12 cellular contexts compared by ENCODE assay signal in the genomic region with DNA sequence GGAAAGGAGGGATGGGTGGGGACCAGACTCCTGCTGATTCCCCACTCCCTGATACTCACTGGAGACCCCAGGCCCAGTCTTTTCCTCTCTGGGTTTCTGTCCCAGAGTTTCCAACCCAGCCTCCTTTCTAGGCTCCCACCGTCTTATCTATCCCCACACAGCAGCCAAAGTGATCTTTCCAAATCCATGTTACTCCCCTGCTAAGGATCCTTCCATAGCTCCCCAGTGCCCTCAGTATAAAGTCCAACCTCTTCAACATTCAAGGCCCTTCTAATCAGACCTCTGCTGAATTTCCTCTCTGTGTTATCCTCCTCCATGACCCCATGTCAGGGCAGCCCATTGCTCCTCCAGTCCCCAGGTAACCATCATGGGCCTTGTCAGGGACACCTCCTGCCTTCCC. TPM values are rescaled to one million over a fixed set of nuclear protein-coding genes. Genes with fewer than 3 reads are reported as not detected.
DNase-seq lines count a peak whose midpoint lies in the region; ATAC-seq, FAIRE-seq and TF ChIP-seq lines count a peak whose summit lies in the region.
"Had no signal": no experiment of that assay in that cellular context is flagged by ENCODE, and none has a peak within 500 bp of the region (broad histone marks: within the 10 kb centered on the region; RNA-seq: fewer than 3 reads in every experiment).

No MANE protein-coding gene starts in this region.

- H4K8ac ChIP-seq in H9 (replicated peaks; ENCODE audit: insufficient read length, low read depth, low read length): no peak overlapping the region

- POLR2A ChIA-PET in CD4-positive, alpha-beta T cell (lab: Charles Lee): interaction anchor here (0.9 to 9.7 kb wide), 7 partner anchors 9 to 151 kb away, joined by 3 to 106 read pairs (median 4); a partner anchor contains a TSS
- POLR2A ChIA-PET in K562 (lab: Yijun Ruan, JAX): interaction anchor here (0.6 to 2.0 kb wide), 4 partner anchors 9 to 76 kb away, joined by 3 to 10 read pairs (median 3); a partner anchor contains a TSS

- H3K27ac ChIP-seq in CD4-positive, alpha-beta T cell (ENCODE audit: low read depth, low read length): peak overlapping the region; percentile 68
- H3K27ac ChIP-seq in H9 (ENCODE audit: insufficient read length, low read depth, low read length) (no peak overlapping the region), K562 (ENCODE audit: extremely low read depth, low read depth, low read length) (no peak overlapping the region), neutrophil (peak overlapping the region; percentile 98), gastroesophageal sphincter (peak overlapping the region in 2 of 4 donors; percentile 24 to 89)
- H3K27ac ChIP-seq: SJCRH30 had no signal

- no peaks in the 10 kb centered on the region for H3K27me3 ChIP-seq in CD4-positive, alpha-beta T cell (ENCODE audit: control insufficient read depth, insufficient read depth, low read length)
- H3K27me3 ChIP-seq in H9 (ENCODE audit: insufficient read depth, low read length): peaks cover 10% of the 10 kb centered on the region; the same call in 1 of the 2 replicates
- no peaks in the 10 kb centered on the region for H3K27me3 ChIP-seq in K562 (ENCODE audit: control insufficient read depth in 2 of 2, insufficient read depth in 2 of 2, low read length in 2 of 2)
- H3K27me3 ChIP-seq in neutrophil: no peaks in the 10 kb centered on the region
- no peaks in the 10 kb centered on the region for H3K27me3 ChIP-seq in gastroesophageal sphincter
- H3K27me3 ChIP-seq: SJCRH30 had no signal

- no peak overlapping the region for H2BK12ac ChIP-seq in H9 (ENCODE audit: insufficient read length, low read depth, low read length)

- no TSS peak for BruUV-seq in K562 (replicated peaks; lab: Mats Ljungman, UMichigan)

- H3T11ph ChIP-seq in H9 (ENCODE audit: low read length): no peak overlapping the region

- TF ChIP-seq EP300 in K562 (IDR thresholded peaks at IDR 0.05; ENCODE audit: low read length): no peak
- no peak for TF ChIP-seq EP300 in gastroesophageal sphincter (IDR thresholded peaks at IDR 0.05)

- no peaks in the 10 kb centered on the region for H3K9me3 ChIP-seq in CD4-positive, alpha-beta T cell (ENCODE audit: control insufficient read depth, low read length)
- H3K9me3 ChIP-seq in H9 (ENCODE audit: control insufficient read depth, low read depth, low read length) (no peaks in the 10 kb centered on the region), K562 (replicated peaks; ENCODE audit: control insufficient read depth, insufficient read depth, low read depth, low read length) (no peaks in the 10 kb centered on the region), neutrophil (no peaks in the 10 kb centered on the region), gastroesophageal sphincter (no peaks in the 10 kb centered on the region)
- H3K9me3 ChIP-seq: SJCRH30 had no signal

- no peak overlapping the region for H4K91ac ChIP-seq in H9 (ENCODE audit: insufficient read length, low read depth, low read length)

- H2AFZ ChIP-seq in H9 (ENCODE audit: low read length): no peak overlapping the region
- H2AFZ ChIP-seq in K562 (ENCODE audit: low read depth, low read length): no peak overlapping the region

- no peak overlapping the region for H2AK5ac ChIP-seq in H9 (ENCODE audit: insufficient read length, low read length)

- H4K20me1 ChIP-seq in H9 (ENCODE audit: control insufficient read depth, insufficient read depth, insufficient read length) (no peaks in the 10 kb centered on the region), K562 (replicated peaks; ENCODE audit: control insufficient read depth, insufficient read depth, low read length) (peaks cover 9% of the 10 kb centered on the region)

- no peak overlapping the region for H2BK5ac ChIP-seq in H9 (ENCODE audit: insufficient read length, low read length)

- H3K4me2 ChIP-seq in H9 (ENCODE audit: insufficient read depth, insufficient read length, low read length) (no peak overlapping the region), K562 (ENCODE audit: insufficient read depth, low read length) (no peak overlapping the region)

- no peaks in the 10 kb centered on the region; the same call in 1 of the 2 replicates for H3K4me1 ChIP-seq in H9 (ENCODE audit: insufficient read depth, low read length)
- peaks cover 6 to 45% of the 10 kb centered on the region in 2 experiments for H3K4me1 ChIP-seq in K562 (replicated peaks in 1 of 2; ENCODE audit: control insufficient read depth in 2 of 2, insufficient read depth in 2 of 2, low read length in 2 of 2)
- peaks cover 58 to 65% of the 10 kb centered on the region in 2 experiments for H3K4me1 ChIP-seq in neutrophil (ENCODE audit: control insufficient read depth in 1 of 2, insufficient read depth in 1 of 2, low read depth in 1 of 2, low read length in 1 of 2)
- H3K4me1 ChIP-seq in gastroesophageal sphincter: peaks cover 0 to 51% (median 6%) of the 10 kb centered on the region in 3 donors
- H3K4me1 ChIP-seq: SJCRH30 had no signal

- CTCF ChIA-PET in CD4-positive, alpha-beta T cell (lab: Charles Lee): interaction anchor here (0.7 to 4.2 kb wide), 4 partner anchors 27 to 151 kb away, joined by 3 to 30 read pairs (median 4); no protein-coding TSS in a partner anchor
- CTCF ChIA-PET in K562 (lab: Yijun Ruan, JAX; ENCODE audit: low intra/inter-chr PET ratio): no interaction called here

- H3K27ac Mint-ChIP-seq in CD4-positive, alpha-beta T cell: peak overlapping the region; percentile 93
- no peak overlapping the region for H3K27ac Mint-ChIP-seq in H9

- no peak overlapping the region for H3K14ac ChIP-seq in H9 (ENCODE audit: insufficient read depth, low read length)

- H2BK20ac ChIP-seq in H9 (ENCODE audit: low read depth, low read length, poor library complexity, severe bottlenecking): no peak overlapping the region

- DNase-seq in CD4-positive, alpha-beta T cell: no peak
- DNase-seq in H9 (no peak), K562 (ENCODE audit: extremely low read depth in 1 of 4, low spot score in 3 of 4) (no peak), NCI-H510A (lab: John Stamatoyannopoulos, UW) (no peak), HK-2 (ENCODE audit: unreplicated experiment) (no peak)
- DNase-seq: SJCRH30, substantia nigra had no signal

- H4K5ac ChIP-seq in H9 (ENCODE audit: insufficient read length, low read depth, low read length): no peak overlapping the region

- H3K56ac ChIP-seq in H9 (ENCODE audit: insufficient read length, low read depth, low read length): no peak overlapping the region

- H3K23me2 ChIP-seq in H9 (ENCODE audit: insufficient read length, low read depth, low read length, poor library complexity, severe bottlenecking): peaks cover 26% of the 10 kb centered on the region

- no peaks in the 10 kb centered on the region for H3K9me3 Mint-ChIP-seq in CD4-positive, alpha-beta T cell
- no peaks in the 10 kb centered on the region; a peak in 1 of 5 replicates for H3K9me3 Mint-ChIP-seq in H9

- H3K27me3 Mint-ChIP-seq in CD4-positive, alpha-beta T cell: no peaks in the 10 kb centered on the region
- peaks cover 38% of the 10 kb centered on the region for H3K27me3 Mint-ChIP-seq in H9 (ENCODE audit: low read depth)

- no peaks in the 10 kb centered on the region for H3K9me1 ChIP-seq in K562 (ENCODE audit: control insufficient read depth, insufficient read depth, low read length)

- no peak overlapping the region for H3K23ac ChIP-seq in H9 (ENCODE audit: insufficient read length, low read depth, low read length)

- no CpG with 5 or more reads among the region's 1 CpG for WGBS in H9 (ENCODE audit: extremely low coverage, insufficient read length, low lambda C conversion rate)
- 64% methylated on average over 1 of the region's 1 CpG for WGBS in K562 (ENCODE audit: insufficient coverage, low coverage, missing lambda C conversion rate)
- 90 to 100% methylated on average over 1 of the region's 1 CpG for WGBS in gastroesophageal sphincter (ENCODE audit: low coverage in 1 of 2), 2 donors

- H3K79me1 ChIP-seq in H9 (ENCODE audit: insufficient read depth, low read depth, low read length, poor library complexity, severe bottlenecking): no peaks in the 10 kb centered on the region

- intact Hi-C loops in CD4-positive, alpha-beta T cell (cut with DNase I, micrococcal nuclease): loop anchor here in 1 of 2 experiments (10.0 kb wide), 1 partner anchor 1390 kb away; no protein-coding TSS in a partner anchor
- intact Hi-C loops in K562 (cut with micrococcal nuclease): no loop called here

- H2BK120ac ChIP-seq in H9 (ENCODE audit: low read depth, low read length, poor library complexity, severe bottlenecking): no peak overlapping the region

- peaks cover 35% of the 10 kb centered on the region for H3K36me3 Mint-ChIP-seq in CD4-positive, alpha-beta T cell (ENCODE audit: low read depth)
- H3K36me3 Mint-ChIP-seq in H9 (ENCODE audit: insufficient read depth in 1 of 3, low read depth in 3 of 3): peaks cover 0 to 10% (median 2%) of the 10 kb centered on the region in 3 experiments; a peak in 4 of 7 replicates

- no peak overlapping the region for H3K4ac ChIP-seq in H9 (ENCODE audit: low read depth, low read length)

- H3K18ac ChIP-seq in H9 (ENCODE audit: insufficient read length, low read depth, low read length): no peak overlapping the region

- H3K9ac ChIP-seq in H9 (ENCODE audit: extremely low read depth, insufficient read length, low read length) (no peak overlapping the region), K562 (ENCODE audit: insufficient read depth in 1 of 2, low read depth in 2 of 2, low read length in 2 of 2) (no peak overlapping the region; a peak in 1 of 4 replicates)

- H3K79me2 ChIP-seq in H9 (ENCODE audit: insufficient read depth, low read length): no peaks in the 10 kb centered on the region
- H3K79me2 ChIP-seq in K562 (ENCODE audit: control insufficient read depth, insufficient read depth, low read length): peaks cover 44% of the 10 kb centered on the region

- TF ChIP-seq POLR2A in K562 (conservative IDR thresholded peaks at IDR 0.05) (no peak), gastroesophageal sphincter (IDR thresholded peaks at IDR 0.05) (no peak)

- H3K36me3 ChIP-seq in K562 (ENCODE audit: control insufficient read depth, insufficient read depth, low read length): peaks cover 14% of the 10 kb centered on the region
- H3K36me3 ChIP-seq in neutrophil: peaks cover 19% of the 10 kb centered on the region
- H3K36me3 ChIP-seq in gastroesophageal sphincter: no peaks in the 10 kb centered on the region
- H3K36me3 ChIP-seq: SJCRH30 had no signal

- in situ Hi-C loops in K562 (cut with MboI): no loop called here

- no peak overlapping the region for H2BK15ac ChIP-seq in H9 (ENCODE audit: low read depth, low read length)

- no peak for TF ChIP-seq CTCF in CD4-positive, alpha-beta T cell (IDR thresholded peaks at IDR 0.05)
- TF ChIP-seq CTCF in H9 (conservative IDR thresholded peaks at IDR 0.05) (no peak), K562 (IDR thresholded peaks at IDR 0.05 in 2 of 3, conservative IDR thresholded peaks at IDR 0.05 in 1 of 3; ENCODE audit: insufficient read depth in 2 of 3, low read depth in 1 of 3, low read length in 3 of 3) (no peak), neutrophil (IDR thresholded peaks at IDR 0.05) (no peak), gastroesophageal sphincter (IDR thresholded peaks at IDR 0.05) (no peak)

- H3K4me3 ChIP-seq in K562: no peak overlapping the region
- H3K4me3 ChIP-seq in neutrophil (ENCODE audit: low read depth in 1 of 2, low read length in 1 of 2): peak overlapping the region in 1 of 2 experiments; percentile 98
- H3K4me3 ChIP-seq in gastroesophageal sphincter: no peak overlapping the region

- TF ChIP-seq RAD21 in K562 (CRISPR knock-in tag; conservative IDR thresholded peaks at IDR 0.05 in 1 of 2, IDR thresholded peaks at IDR 0.05 in 1 of 2): no peak

- H3K4me1 Mint-ChIP-seq in CD4-positive, alpha-beta T cell (ENCODE audit: low read depth): peaks cover 78% of the 10 kb centered on the region
- peaks cover 21 to 22% of the 10 kb centered on the region in 2 experiments for H3K4me1 Mint-ChIP-seq in H9

- H3K4me3 Mint-ChIP-seq in CD4-positive, alpha-beta T cell: peak overlapping the region; percentile 78
- peak overlapping the region; percentile 1 to 16; a peak in 3 of 5 replicates for H3K4me3 Mint-ChIP-seq in H9

- no peak for FAIRE-seq in K562 (lab: Jason Lieb, UNC)
- FAIRE-seq: bronchial epithelial cell, endometrium had no signal

- ATAC-seq in CD4-positive, alpha-beta T cell (ENCODE audit: poor library complexity): no peak
- ATAC-seq in K562: no peak
- ATAC-seq in gastroesophageal sphincter: no peak

RNA-seq across cellular contexts. Expression of a gene that starts 1.3 kb away (rescaled TPM):
- 100 to 1,000 TPM; 406 to 416 TPM for total RNA-seq in CD4-positive, alpha-beta T cell
- 30.1 and 31.3 TPM in 2 replicates for total RNA-seq in H9 (2021)
- total RNA-seq in K562 (2011; cell fraction: chromatin; rRNA removed; ENCODE audit: low replicate concordance): 64.3 and 157 TPM in 2 replicates
- 136 and 144 TPM in 2 replicates for total RNA-seq in K562 (2011; cell fraction: nucleolus; rRNA removed)
- 124 and 158 TPM in 2 replicates for total RNA-seq in K562 (2011; cell fraction: nucleoplasm; rRNA removed)
- total RNA-seq in K562 (2014; rRNA removed): 18.6 and 25.8 TPM in 2 replicates
- total RNA-seq in K562 (2014; rRNA removed; fragmentation: Illumina TruSeq; extraction: Trizol): 10.4 and 12.3 TPM in 2 replicates
- total RNA-seq in K562 (2015; rRNA removed; fragmentation: Illumina TruSeq; extraction: Trizol): 14.7 and 17.2 TPM in 2 replicates
- 131 and 159 TPM in 2 replicates for total RNA-seq in K562 (2021)
- 11.8 and 13.4 TPM in 2 replicates for polyA plus RNA-seq in K562 (2011; rRNA removed)
- polyA plus RNA-seq in K562 (2011; cell fraction: cytosol; rRNA removed): 15.8 and 29.1 TPM in 2 replicates
- polyA plus RNA-seq in K562 (2011; cell fraction: nucleus; rRNA removed): 32.7 and 67.7 TPM in 2 replicates
- 114 and 117 TPM in 2 replicates for polyA plus RNA-seq in K562 (2012)
- polyA plus RNA-seq in K562 (2014; fragmentation: Illumina TruSeq; extraction: Trizol): 45.7 and 64.4 TPM in 2 replicates
- polyA plus RNA-seq in K562 (2014; fragmentation: Nextera tagmentation; extraction: Ambion mirVana): under 1 TPM; 0.24 to 0.77 TPM
- 35.2 and 37.8 TPM in 2 replicates for polyA plus RNA-seq in K562 (2014; rRNA removed)
- polyA minus RNA-seq in K562 (2011; rRNA and poly(A)+ RNA removed): 8.5 and 9.4 TPM in 2 replicates
- polyA minus RNA-seq in K562 (2011; cell fraction: cytosol; rRNA and poly(A)+ RNA removed): 77.3 and 101 TPM in 2 replicates
- 19.0 and 20.9 TPM in 2 replicates for polyA minus RNA-seq in K562 (2011; cell fraction: nucleus; rRNA and poly(A)+ RNA removed)
- total RNA-seq in gastroesophageal sphincter: 10 to 100 TPM; 12.9 to 39.3 (median 22.1) TPM
- polyA plus RNA-seq: neural cell had no signal

RNA-seq across cellular contexts. Expression of a gene that starts 8.9 kb away (rescaled TPM):
- total RNA-seq in CD4-positive, alpha-beta T cell: 10 to 100 TPM; 21.1 to 26.8 TPM
- total RNA-seq in H9 (2021): 4.8 and 5.2 TPM in 2 replicates
- 2.5 and 4.1 TPM in 2 replicates for total RNA-seq in K562 (2011; cell fraction: chromatin; rRNA removed; ENCODE audit: low replicate concordance)
- total RNA-seq in K562 (2011; cell fraction: nucleolus; rRNA removed): 2.6 and 4.3 TPM in 2 replicates
- 2.5 and 2.7 TPM in 2 replicates for total RNA-seq in K562 (2011; cell fraction: nucleoplasm; rRNA removed)
- 3.5 and 6.7 TPM in 2 replicates for total RNA-seq in K562 (2014; rRNA removed)
- 0.54 and 1.6 TPM in 2 replicates for total RNA-seq in K562 (2014; rRNA removed; fragmentation: Illumina TruSeq; extraction: Trizol)
- total RNA-seq in K562 (2015; rRNA removed; fragmentation: Illumina TruSeq; extraction: Trizol): 5.2 and 5.5 TPM in 2 replicates
- 6.0 and 6.9 TPM in 2 replicates for total RNA-seq in K562 (2021)
- 2.8 and 5.8 TPM in 2 replicates for polyA plus RNA-seq in K562 (2011; rRNA removed)
- polyA plus RNA-seq in K562 (2011; cell fraction: cytosol; rRNA removed): 5.3 and 10.7 TPM in 2 replicates
- polyA plus RNA-seq in K562 (2011; cell fraction: nucleus; rRNA removed): 5.0 and 5.1 TPM in 2 replicates
- polyA plus RNA-seq in K562 (2012): 9.2 and 11.3 TPM in 2 replicates
- polyA plus RNA-seq in K562 (2014; fragmentation: Illumina TruSeq; extraction: Trizol): 2.2 and 3.4 TPM in 2 replicates
- polyA plus RNA-seq in K562 (2014; fragmentation: Nextera tagmentation; extraction: Ambion mirVana): 1 to 10 TPM in 1 of 2 experiments, under 1 TPM in 1; 0.83 to 1.4 TPM
- 3.4 and 3.5 TPM in 2 replicates for polyA plus RNA-seq in K562 (2014; rRNA removed)
- polyA minus RNA-seq in K562 (2011; rRNA and poly(A)+ RNA removed): 0.69 and 0.84 TPM in 2 replicates
- polyA minus RNA-seq in K562 (2011; cell fraction: cytosol; rRNA and poly(A)+ RNA removed): 2.3 and 2.5 TPM in 2 replicates
- polyA minus RNA-seq in K562 (2011; cell fraction: nucleus; rRNA and poly(A)+ RNA removed): 1.9 and 2.3 TPM in 2 replicates
- total RNA-seq in gastroesophageal sphincter: 10 to 100 TPM in 1 of 4 donors, 1 to 10 TPM in 3; 5.2 to 10.1 (median 6.7) TPM

RNA-seq across cellular contexts. Expression of a gene that starts 21.3 kb away (rescaled TPM):
- total RNA-seq in CD4-positive, alpha-beta T cell: 1 to 10 TPM; 6.8 to 7.7 TPM
- total RNA-seq in H9 (2021): 5.7 and 6.1 TPM in 2 replicates
- total RNA-seq in K562 (2011; cell fraction: chromatin; rRNA removed; ENCODE audit: low replicate concordance): 24.4 and 50.0 TPM in 2 replicates
- 29.5 and 29.9 TPM in 2 replicates for total RNA-seq in K562 (2011; cell fraction: nucleolus; rRNA removed)
- total RNA-seq in K562 (2011; cell fraction: nucleoplasm; rRNA removed): 34.4 and 41.6 TPM in 2 replicates
- 2.8 and 4.3 TPM in 2 replicates for total RNA-seq in K562 (2014; rRNA removed)
- total RNA-seq in K562 (2014; rRNA removed; fragmentation: Illumina TruSeq; extraction: Trizol): 1.5 and 1.6 TPM in 2 replicates
- 1.7 and 1.8 TPM in 2 replicates for total RNA-seq in K562 (2015; rRNA removed; fragmentation: Illumina TruSeq; extraction: Trizol)
- total RNA-seq in K562 (2021): 2.3 and 2.7 TPM in 2 replicates
- polyA plus RNA-seq in K562 (2011; rRNA removed): 3.0 and 3.9 TPM in 2 replicates
- polyA plus RNA-seq in K562 (2011; cell fraction: cytosol; rRNA removed): 2.3 and 3.1 TPM in 2 replicates
- 18.6 and 23.2 TPM in 2 replicates for polyA plus RNA-seq in K562 (2011; cell fraction: nucleus; rRNA removed)
- polyA plus RNA-seq in K562 (2012): 2.8 and 6.9 TPM in 2 replicates
- 3.0 and 3.1 TPM in 2 replicates for polyA plus RNA-seq in K562 (2014; fragmentation: Illumina TruSeq; extraction: Trizol)
- 1 to 10 TPM; 1.2 to 1.8 TPM for polyA plus RNA-seq in K562 (2014; fragmentation: Nextera tagmentation; extraction: Ambion mirVana)
- polyA plus RNA-seq in K562 (2014; rRNA removed): 3.1 and 5.2 TPM in 2 replicates
- polyA minus RNA-seq in K562 (2011; rRNA and poly(A)+ RNA removed): 1.9 and 2.4 TPM in 2 replicates
- 2.0 and 3.7 TPM in 2 replicates for polyA minus RNA-seq in K562 (2011; cell fraction: cytosol; rRNA and poly(A)+ RNA removed)
- polyA minus RNA-seq in K562 (2011; cell fraction: nucleus; rRNA and poly(A)+ RNA removed): 5.4 and 6.3 TPM in 2 replicates
- 10 to 100 TPM in 2 of 4 donors, 1 to 10 TPM in 2; 7.9 to 17.5 (median 13.3) TPM for total RNA-seq in gastroesophageal sphincter

RNA-seq across cellular contexts. Expression of a gene that starts 42.1 kb away (rescaled TPM):
- 1 to 10 TPM; 6.5 to 7.5 TPM for total RNA-seq in CD4-positive, alpha-beta T cell
- total RNA-seq in H9 (2021): 58.7 and 62.1 TPM in 2 replicates
- total RNA-seq in K562 (2011; cell fraction: chromatin; rRNA removed; ENCODE audit: low replicate concordance): 10.4 and 27.0 TPM in 2 replicates
- 28.7 and 35.4 TPM in 2 replicates for total RNA-seq in K562 (2011; cell fraction: nucleolus; rRNA removed)
- total RNA-seq in K562 (2011; cell fraction: nucleoplasm; rRNA removed): 18.0 and 19.2 TPM in 2 replicates
- 37.8 and 47.1 TPM in 2 replicates for total RNA-seq in K562 (2014; rRNA removed)
- 8.6 and 10.9 TPM in 2 replicates for total RNA-seq in K562 (2014; rRNA removed; fragmentation: Illumina TruSeq; extraction: Trizol)
- total RNA-seq in K562 (2015; rRNA removed; fragmentation: Illumina TruSeq; extraction: Trizol): 32.5 and 35.0 TPM in 2 replicates
- 59.7 and 66.0 TPM in 2 replicates for total RNA-seq in K562 (2021)
- polyA plus RNA-seq in K562 (2011; rRNA removed): 43.3 and 53.6 TPM in 2 replicates
- polyA plus RNA-seq in K562 (2011; cell fraction: cytosol; rRNA removed): 64.2 and 117 TPM in 2 replicates
- polyA plus RNA-seq in K562 (2011; cell fraction: nucleus; rRNA removed): 33.3 and 35.8 TPM in 2 replicates
- 51.8 and 96.9 TPM in 2 replicates for polyA plus RNA-seq in K562 (2012)
- polyA plus RNA-seq in K562 (2014; fragmentation: Illumina TruSeq; extraction: Trizol): 22.3 and 47.3 TPM in 2 replicates
- 10 to 100 TPM; 15.1 to 41.8 TPM for polyA plus RNA-seq in K562 (2014; fragmentation: Nextera tagmentation; extraction: Ambion mirVana)
- polyA plus RNA-seq in K562 (2014; rRNA removed): 75.5 and 76.1 TPM in 2 replicates
- polyA minus RNA-seq in K562 (2011; rRNA and poly(A)+ RNA removed): 8.8 and 12.2 TPM in 2 replicates
- polyA minus RNA-seq in K562 (2011; cell fraction: cytosol; rRNA and poly(A)+ RNA removed): 19.4 and 42.8 TPM in 2 replicates
- 10.1 and 11.0 TPM in 2 replicates for polyA minus RNA-seq in K562 (2011; cell fraction: nucleus; rRNA and poly(A)+ RNA removed)
- 10 to 100 TPM; 11.4 to 16.0 (median 14.2) TPM for total RNA-seq in gastroesophageal sphincter

RNA-seq across cellular contexts. Expression of a gene that starts 42.6 kb away (rescaled TPM):
- total RNA-seq in CD4-positive, alpha-beta T cell: 10 to 100 TPM; 12.2 to 13.1 TPM
- total RNA-seq in H9 (2021): 21.1 and 28.3 TPM in 2 replicates
- total RNA-seq in K562 (2011; cell fraction: chromatin; rRNA removed; ENCODE audit: low replicate concordance): 10.6 and 34.3 TPM in 2 replicates
- total RNA-seq in K562 (2011; cell fraction: nucleolus; rRNA removed): 28.8 and 36.0 TPM in 2 replicates
- 11.3 and 14.4 TPM in 2 replicates for total RNA-seq in K562 (2011; cell fraction: nucleoplasm; rRNA removed)
- total RNA-seq in K562 (2014; rRNA removed): 44.5 and 52.5 TPM in 2 replicates
- total RNA-seq in K562 (2014; rRNA removed; fragmentation: Illumina TruSeq; extraction: Trizol): 2.0 and 4.8 TPM in 2 replicates
- total RNA-seq in K562 (2015; rRNA removed; fragmentation: Illumina TruSeq; extraction: Trizol): 10.6 and 14.0 TPM in 2 replicates
- total RNA-seq in K562 (2021): 14.6 and 16.6 TPM in 2 replicates
- 14.1 and 30.0 TPM in 2 replicates for polyA plus RNA-seq in K562 (2011; rRNA removed)
- 42.6 and 93.8 TPM in 2 replicates for polyA plus RNA-seq in K562 (2011; cell fraction: cytosol; rRNA removed)
- 46.1 and 46.4 TPM in 2 replicates for polyA plus RNA-seq in K562 (2011; cell fraction: nucleus; rRNA removed)
- polyA plus RNA-seq in K562 (2012): 18.7 and 29.6 TPM in 2 replicates
- 24.0 and 28.8 TPM in 2 replicates for polyA plus RNA-seq in K562 (2014; fragmentation: Illumina TruSeq; extraction: Trizol)
- polyA plus RNA-seq in K562 (2014; fragmentation: Nextera tagmentation; extraction: Ambion mirVana): 1 to 10 TPM; 4.5 to 6.4 TPM
- polyA plus RNA-seq in K562 (2014; rRNA removed): 23.0 and 26.9 TPM in 2 replicates
- 6.4 and 7.1 TPM in 2 replicates for polyA minus RNA-seq in K562 (2011; rRNA and poly(A)+ RNA removed)
- 22.1 and 33.9 TPM in 2 replicates for polyA minus RNA-seq in K562 (2011; cell fraction: cytosol; rRNA and poly(A)+ RNA removed)
- 11.6 and 15.8 TPM in 2 replicates for polyA minus RNA-seq in K562 (2011; cell fraction: nucleus; rRNA and poly(A)+ RNA removed)
- 10 to 100 TPM; 35.0 to 47.9 (median 38.3) TPM for total RNA-seq in gastroesophageal sphincter

Comparison
In these comparisons a context has a peak if more than half of its experiments do, and no peak if none do; other contexts are left out.
1. H3K27ac ChIP-seq: peak in CD4-positive, alpha-beta T cell (single experiment) and neutrophil (single experiment); none in H9 (single experiment) and K562 (single experiment).